ENCODE assay signal across 15 cellular contexts in the genomic region with DNA sequence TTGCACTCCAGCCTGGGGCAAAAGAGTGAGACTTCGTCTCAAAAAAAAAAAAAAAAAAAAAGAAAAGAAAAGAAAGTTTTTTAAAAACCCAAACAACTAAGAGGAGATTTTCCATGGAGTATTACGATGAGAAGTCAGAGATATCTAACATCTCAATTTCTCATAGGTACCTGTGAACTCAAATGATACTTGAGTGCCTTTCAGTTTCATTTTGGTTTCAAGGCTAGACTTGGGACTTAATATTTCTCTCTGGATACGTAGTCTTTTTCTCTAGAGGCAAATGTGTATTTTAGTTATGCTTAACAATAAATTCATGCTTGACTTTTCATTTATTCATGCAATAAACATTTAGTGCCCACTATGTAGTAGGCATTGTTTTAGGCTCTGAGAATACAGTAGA.
"Had no signal": no experiment of that assay in that cellular context is flagged by ENCODE, and none has a peak within 500 bp of the region (broad histone marks: within the 10 kb centered on the region; RNA-seq: fewer than 3 reads in every experiment).

No MANE protein-coding gene starts in this region.

- H3K4me3 Mint-ChIP-seq: activated naive CD4-positive, alpha-beta T cell treated with anti-CD3 and anti-CD28 coated beads for 36 hours; brain; mesothelial cell of epicardium; neural crest cell; stimulated activated naive CD8-positive, alpha-beta T cell treated with anti-CD3 and anti-CD28 coated beads, Interleukin-15, Interleukin-2, amounts not matched to agents 100 ng/mL and 50 ng/mL, for 24 hours; type B pancreatic cell had no signal

- FAIRE-seq: islet of Langerhans had no signal

- H3K4me3 ChIP-seq: dorsolateral prefrontal cortex, hepatocyte had no signal

- H3K27ac ChIP-seq: dorsolateral prefrontal cortex, hepatocyte had no signal

- H3K27me3 ChIP-seq: dorsolateral prefrontal cortex, hepatocyte had no signal

- DNase-seq: activated CD4-positive, alpha-beta T cell treated with anti-CD3 and anti-CD28 coated beads for 48 hours; activated CD4-positive, CD25-positive, alpha-beta regulatory T cell; activated naive CD4-positive, alpha-beta T cell treated with anti-CD3 and anti-CD28 coated beads for 36 hours; anterior cingulate cortex; caudate nucleus; dorsolateral prefrontal cortex; stimulated activated CD4-positive, alpha-beta T cell treated with anti-CD3 and anti-CD28 coated beads, Interleukin-2, amount 100 ng/mL, for 48 hours; T1000 had no signal

- H3K27me3 Mint-ChIP-seq: brain; stimulated activated naive CD8-positive, alpha-beta T cell treated with anti-CD3 and anti-CD28 coated beads, Interleukin-15, Interleukin-2, amounts not matched to agents 100 ng/mL and 50 ng/mL, for 24 hours; type B pancreatic cell had no signal

- H3K9me3 Mint-ChIP-seq: mesothelial cell of epicardium; neural crest cell; stimulated activated naive CD8-positive, alpha-beta T cell treated with anti-CD3 and anti-CD28 coated beads, Interleukin-15, Interleukin-2, amounts not matched to agents 100 ng/mL and 50 ng/mL, for 24 hours; type B pancreatic cell had no signal

- H3K27ac Mint-ChIP-seq: activated naive CD4-positive, alpha-beta T cell treated with anti-CD3 and anti-CD28 coated beads for 36 hours; brain; mesothelial cell of epicardium; stimulated activated naive CD8-positive, alpha-beta T cell treated with anti-CD3 and anti-CD28 coated beads, Interleukin-15, Interleukin-2, amounts not matched to agents 100 ng/mL and 50 ng/mL, for 24 hours; type B pancreatic cell had no signal
